2 cellular contexts compared by ENCODE assay signal in the genomic region with DNA sequence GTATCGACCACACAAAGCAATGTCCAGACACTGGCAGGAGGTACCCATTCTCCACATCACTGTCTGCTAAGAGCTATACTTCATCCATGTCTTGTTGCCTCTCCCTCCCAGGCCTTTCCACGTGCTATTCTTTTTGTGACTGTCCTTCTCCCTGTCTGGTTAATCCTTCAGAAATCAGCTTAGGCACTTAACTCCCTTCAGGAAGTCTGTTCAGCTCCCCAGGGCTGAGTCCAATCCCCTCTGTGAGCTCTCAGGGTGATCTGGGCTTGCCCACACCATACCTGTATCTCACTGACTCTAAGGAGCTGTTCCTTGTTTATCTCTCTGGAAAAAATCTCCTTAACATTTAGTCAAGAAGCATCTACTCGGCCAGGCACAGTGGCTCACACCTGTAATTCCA.
TF ChIP-seq lines count a peak whose summit lies in the region.

No MANE protein-coding gene starts in this region.

TF ChIP-seq in IMR-90, 13 proteins besides CTCF, POLR2A, EP300 and RAD21 (continued from another document):
- TF ChIP-seq, protein P1, sequence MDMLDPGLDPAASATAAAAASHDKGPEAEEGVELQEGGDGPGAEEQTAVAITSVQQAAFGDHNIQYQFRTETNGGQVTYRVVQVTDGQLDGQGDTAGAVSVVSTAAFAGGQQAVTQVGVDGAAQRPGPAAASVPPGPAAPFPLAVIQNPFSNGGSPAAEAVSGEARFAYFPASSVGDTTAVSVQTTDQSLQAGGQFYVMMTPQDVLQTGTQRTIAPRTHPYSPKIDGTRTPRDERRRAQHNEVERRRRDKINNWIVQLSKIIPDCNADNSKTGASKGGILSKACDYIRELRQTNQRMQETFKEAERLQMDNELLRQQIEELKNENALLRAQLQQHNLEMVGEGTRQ (IDR thresholded peaks at IDR 0.05; ENCODE audit: low read depth, low read length) = no peak
- TF ChIP-seq BHLHE40 (IDR thresholded peaks at IDR 0.05; ENCODE audit: low read depth, low read length) (no peak), RCOR1 (IDR thresholded peaks at IDR 0.05; ENCODE audit: insufficient replicate concordance, low read length) (no peak), CHD1 (IDR thresholded peaks at IDR 0.05; ENCODE audit: low read depth, low read length) (no peak), FOS (IDR thresholded peaks at IDR 0.05; ENCODE audit: low read depth, low read length) (no peak), MAFK (IDR thresholded peaks at IDR 0.05; ENCODE audit: low read depth, low read length) (no peak), MXI1 (IDR thresholded peaks at IDR 0.05; ENCODE audit: borderline replicate concordance, low read depth, low read length) (no peak)

TF ChIP-seq in WTC11, 78 proteins besides CTCF, POLR2A, EP300 and RAD21:
- TF ChIP-seq, protein P2, sequence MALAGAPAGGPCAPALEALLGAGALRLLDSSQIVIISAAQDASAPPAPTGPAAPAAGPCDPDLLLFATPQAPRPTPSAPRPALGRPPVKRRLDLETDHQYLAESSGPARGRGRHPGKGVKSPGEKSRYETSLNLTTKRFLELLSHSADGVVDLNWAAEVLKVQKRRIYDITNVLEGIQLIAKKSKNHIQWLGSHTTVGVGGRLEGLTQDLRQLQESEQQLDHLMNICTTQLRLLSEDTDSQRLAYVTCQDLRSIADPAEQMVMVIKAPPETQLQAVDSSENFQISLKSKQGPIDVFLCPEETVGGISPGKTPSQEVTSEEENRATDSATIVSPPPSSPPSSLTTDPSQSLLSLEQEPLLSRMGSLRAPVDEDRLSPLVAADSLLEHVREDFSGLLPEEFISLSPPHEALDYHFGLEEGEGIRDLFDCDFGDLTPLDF (CRISPR knock-in tag; IDR thresholded peaks at IDR 0.05) = no peak
- TF ChIP-seq FOXJ3 (CRISPR knock-in tag; IDR thresholded peaks at IDR 0.05; ENCODE audit: borderline replicate concordance) (no peak), CREB1 (CRISPR knock-in tag; IDR thresholded peaks at IDR 0.05) (no peak), SP1 (CRISPR knock-in tag; conservative IDR thresholded peaks at IDR 0.05) (no peak), TEAD4 (CRISPR knock-in tag; IDR thresholded peaks at IDR 0.05) (no peak), NFE2L1 (CRISPR knock-in tag; IDR thresholded peaks at IDR 0.05) (no peak), ZNF138 (CRISPR knock-in tag; conservative IDR thresholded peaks at IDR 0.05) (no peak), ATF1 (CRISPR knock-in tag; IDR thresholded peaks at IDR 0.05) (no peak)
- TF ChIP-seq, protein P3, sequence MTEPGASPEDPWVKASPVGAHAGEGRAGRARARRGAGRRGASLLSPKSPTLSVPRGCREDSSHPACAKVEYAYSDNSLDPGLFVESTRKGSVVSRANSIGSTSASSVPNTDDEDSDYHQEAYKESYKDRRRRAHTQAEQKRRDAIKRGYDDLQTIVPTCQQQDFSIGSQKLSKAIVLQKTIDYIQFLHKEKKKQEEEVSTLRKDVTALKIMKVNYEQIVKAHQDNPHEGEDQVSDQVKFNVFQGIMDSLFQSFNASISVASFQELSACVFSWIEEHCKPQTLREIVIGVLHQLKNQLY (CRISPR knock-in tag; IDR thresholded peaks at IDR 0.05) = no peak
- TF ChIP-seq, protein P4, sequence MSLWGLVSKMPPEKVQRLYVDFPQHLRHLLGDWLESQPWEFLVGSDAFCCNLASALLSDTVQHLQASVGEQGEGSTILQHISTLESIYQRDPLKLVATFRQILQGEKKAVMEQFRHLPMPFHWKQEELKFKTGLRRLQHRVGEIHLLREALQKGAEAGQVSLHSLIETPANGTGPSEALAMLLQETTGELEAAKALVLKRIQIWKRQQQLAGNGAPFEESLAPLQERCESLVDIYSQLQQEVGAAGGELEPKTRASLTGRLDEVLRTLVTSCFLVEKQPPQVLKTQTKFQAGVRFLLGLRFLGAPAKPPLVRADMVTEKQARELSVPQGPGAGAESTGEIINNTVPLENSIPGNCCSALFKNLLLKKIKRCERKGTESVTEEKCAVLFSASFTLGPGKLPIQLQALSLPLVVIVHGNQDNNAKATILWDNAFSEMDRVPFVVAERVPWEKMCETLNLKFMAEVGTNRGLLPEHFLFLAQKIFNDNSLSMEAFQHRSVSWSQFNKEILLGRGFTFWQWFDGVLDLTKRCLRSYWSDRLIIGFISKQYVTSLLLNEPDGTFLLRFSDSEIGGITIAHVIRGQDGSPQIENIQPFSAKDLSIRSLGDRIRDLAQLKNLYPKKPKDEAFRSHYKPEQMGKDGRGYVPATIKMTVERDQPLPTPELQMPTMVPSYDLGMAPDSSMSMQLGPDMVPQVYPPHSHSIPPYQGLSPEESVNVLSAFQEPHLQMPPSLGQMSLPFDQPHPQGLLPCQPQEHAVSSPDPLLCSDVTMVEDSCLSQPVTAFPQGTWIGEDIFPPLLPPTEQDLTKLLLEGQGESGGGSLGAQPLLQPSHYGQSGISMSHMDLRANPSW (CRISPR knock-in tag; conservative IDR thresholded peaks at IDR 0.05; ENCODE audit: low read depth) = no peak
- TF ChIP-seq, protein P5, sequence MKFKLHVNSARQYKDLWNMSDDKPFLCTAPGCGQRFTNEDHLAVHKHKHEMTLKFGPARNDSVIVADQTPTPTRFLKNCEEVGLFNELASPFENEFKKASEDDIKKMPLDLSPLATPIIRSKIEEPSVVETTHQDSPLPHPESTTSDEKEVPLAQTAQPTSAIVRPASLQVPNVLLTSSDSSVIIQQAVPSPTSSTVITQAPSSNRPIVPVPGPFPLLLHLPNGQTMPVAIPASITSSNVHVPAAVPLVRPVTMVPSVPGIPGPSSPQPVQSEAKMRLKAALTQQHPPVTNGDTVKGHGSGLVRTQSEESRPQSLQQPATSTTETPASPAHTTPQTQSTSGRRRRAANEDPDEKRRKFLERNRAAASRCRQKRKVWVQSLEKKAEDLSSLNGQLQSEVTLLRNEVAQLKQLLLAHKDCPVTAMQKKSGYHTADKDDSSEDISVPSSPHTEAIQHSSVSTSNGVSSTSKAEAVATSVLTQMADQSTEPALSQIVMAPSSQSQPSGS (CRISPR knock-in tag; IDR thresholded peaks at IDR 0.05; ENCODE audit: borderline replicate concordance, low read depth) = no peak
- TF ChIP-seq, protein P1 (CRISPR knock-in tag; IDR thresholded peaks at IDR 0.05) = no peak
